ENCODE assay signal across 1 cellular context in genomic region chr21:15514073-15514946, GRCh38.
TF ChIP-seq lines count a peak whose summit lies in the region.

No MANE protein-coding gene starts in this region.

TF ChIP-seq in HepG2, 621 proteins besides CTCF, POLR2A, EP300 and RAD21 (continued from another document and continues in another):
- TF ChIP-seq DZIP1 (CRISPR knock-in tag; IDR thresholded peaks at IDR 0.05): no peak
- no peak for TF ChIP-seq ZNF446 (CRISPR knock-in tag; IDR thresholded peaks at IDR 0.05)
- TF ChIP-seq TEF (CRISPR knock-in tag; IDR thresholded peaks at IDR 0.05): no peak
- TF ChIP-seq NFE2L1 (CRISPR knock-in tag; IDR thresholded peaks at IDR 0.05; ENCODE audit: borderline replicate concordance): no peak
- no peak for TF ChIP-seq PHF20 (CRISPR knock-in tag; IDR thresholded peaks at IDR 0.05)
- TF ChIP-seq ZNF703 (CRISPR knock-in tag; IDR thresholded peaks at IDR 0.05; ENCODE audit: borderline replicate concordance): no peak
- TF ChIP-seq TRIM22 (IDR thresholded peaks at IDR 0.05): no peak
- TF ChIP-seq ZNF7 (CRISPR knock-in tag; IDR thresholded peaks at IDR 0.05): no peak
- TF ChIP-seq PCBP2 (optimal IDR thresholded peaks at IDR 0.05; ENCODE audit: low read depth, low read length, poor library complexity, severe bottlenecking): no peak
- TF ChIP-seq CSRNP1 (CRISPR knock-in tag; IDR thresholded peaks at IDR 0.05): 0 out of 2 replicates have a peak, but pooled peaks have one; percentile 37
- no peak for TF ChIP-seq CBX2 (IDR thresholded peaks at IDR 0.05; ENCODE audit: low read depth, low read length)
- no peak for TF ChIP-seq CBX2 (CRISPR knock-in tag; IDR thresholded peaks at IDR 0.05; ENCODE audit: low read depth)
- no peak for TF ChIP-seq ZNF318 (CRISPR knock-in tag; IDR thresholded peaks at IDR 0.05)
- no peak for TF ChIP-seq KLF15 (CRISPR knock-in tag; IDR thresholded peaks at IDR 0.05; ENCODE audit: borderline replicate concordance)
- no peak for TF ChIP-seq SRF (IDR thresholded peaks at IDR 0.05; ENCODE audit: low read depth, low read length)
- no peak for TF ChIP-seq ZBTB38 (CRISPR knock-in tag; IDR thresholded peaks at IDR 0.05)
- no peak for TF ChIP-seq ZBTB42 (CRISPR knock-in tag; IDR thresholded peaks at IDR 0.05)
- no peak for TF ChIP-seq GABPA (IDR thresholded peaks at IDR 0.05; ENCODE audit: low read depth, low read length)
- TF ChIP-seq GABPA (CRISPR knock-in tag; IDR thresholded peaks at IDR 0.05; ENCODE audit: low read depth): peak; percentile 70
- TF ChIP-seq IRF1 (CRISPR knock-in tag; IDR thresholded peaks at IDR 0.05; ENCODE audit: low read depth): no peak
- no peak for TF ChIP-seq ZNF687 (CRISPR knock-in tag; IDR thresholded peaks at IDR 0.05)
- 0 out of 2 replicates have a peak, but pooled peaks have one; percentile 26 for TF ChIP-seq ZNF792 (CRISPR knock-in tag; IDR thresholded peaks at IDR 0.05)
- no peak for TF ChIP-seq ZNF782 (CRISPR knock-in tag; IDR thresholded peaks at IDR 0.05; ENCODE audit: borderline replicate concordance)
- TF ChIP-seq ZNF597 (CRISPR knock-in tag; IDR thresholded peaks at IDR 0.05): no peak
- no peak for TF ChIP-seq ZNF260 (CRISPR knock-in tag; IDR thresholded peaks at IDR 0.05; ENCODE audit: borderline replicate concordance, low read depth)
- no peak for TF ChIP-seq IKZF1 (IDR thresholded peaks at IDR 0.05)
- TF ChIP-seq HES4 (CRISPR knock-in tag; IDR thresholded peaks at IDR 0.05; ENCODE audit: borderline replicate concordance): no peak
- no peak for TF ChIP-seq HBP1 (CRISPR knock-in tag; IDR thresholded peaks at IDR 0.05; ENCODE audit: low read depth)
- peak; percentile 75 for TF ChIP-seq ISL2 (CRISPR knock-in tag; IDR thresholded peaks at IDR 0.05)
- no peak for TF ChIP-seq ZNF777 (CRISPR knock-in tag; IDR thresholded peaks at IDR 0.05)
- TF ChIP-seq ZNF101 (CRISPR knock-in tag; IDR thresholded peaks at IDR 0.05; ENCODE audit: borderline replicate concordance, low read depth): no peak
- no peak for TF ChIP-seq TRAFD1 (CRISPR knock-in tag; IDR thresholded peaks at IDR 0.05; ENCODE audit: borderline replicate concordance)
